Comparison of ENCODE assay signal across 18 cellular contexts in genomic region chr1:54416435-54416834, GRCh38. TPM values are rescaled to one million over a fixed set of nuclear protein-coding genes. Genes with fewer than 3 reads are reported as not detected.
DNase-seq lines count a peak whose midpoint lies in the region; ATAC-seq, FAIRE-seq and TF ChIP-seq lines count a peak whose summit lies in the region.
"Had no signal": no experiment of that assay in that cellular context is flagged by ENCODE, and none has a peak within 500 bp of the region (broad histone marks: within the 10 kb centered on the region; RNA-seq: fewer than 3 reads in every experiment).

No MANE protein-coding gene starts in this region.

- in situ Hi-C loops in K562 (cut with MboI), result no loop called here
- in situ Hi-C loops in HepG2 (cut with HindIII; ENCODE audit: extremely low pct_ligation_motif_present, low pct_unique_long_range_greater_than_20kb), result no loop called here
- in situ Hi-C loops in transverse colon (cut with MboI; ENCODE audit: low pct_ligation_motif_present in 1 of 4, low pct_unique_long_range_greater_than_20kb in 1 of 4, low sequenced_read_pairs in 3 of 4), result loop anchor here in 1 of 4 donors (10.0 kb wide), 1 partner anchor 68 kb away; no protein-coding TSS in a partner anchor

- FAIRE-seq in K562 (lab: Jason Lieb, UNC), result no peak
- no peak for FAIRE-seq in HepG2 (lab: Jason Lieb, UNC)
- FAIRE-seq: A204.1, D721Med, GM19239 had no signal

- WGBS in K562 (ENCODE audit: insufficient coverage, low coverage, missing lambda C conversion rate), result 49% methylated on average over 8 of the region's 8 CpGs
- WGBS in HepG2 (ENCODE audit: low lambda C conversion rate), result 37% methylated on average over 8 of the region's 8 CpGs
- 70 to 77% methylated on average over 7 to 8 of the region's 8 CpGs for WGBS in transverse colon (ENCODE audit: low coverage in 1 of 2), 2 donors

- H3K27me3 ChIP-seq in BLaER1 treated with 17β-estradiol and CSF1 and Interleukin-3, amounts not matched to agents 10 nM and 100 nM, result no peaks in the 10 kb centered on the region
- H3K27me3 ChIP-seq in K562 (ENCODE audit: control insufficient read depth in 2 of 2, insufficient read depth in 2 of 2, low read length in 2 of 2), result no peaks in the 10 kb centered on the region
- H3K27me3 ChIP-seq in HepG2 (ENCODE audit: control insufficient read depth in 1 of 2, insufficient read depth in 2 of 2, low read length in 2 of 2), result peaks cover 3 to 38% of the 10 kb centered on the region in 2 experiments; a peak in 3 of 5 replicates
- H3K27me3 ChIP-seq in transverse colon, result no peaks in the 10 kb centered on the region
- H3K27me3 ChIP-seq: BLaER1, MG63 had no signal

- CTCF ChIA-PET in K562 (lab: Yijun Ruan, JAX; ENCODE audit: low intra/inter-chr PET ratio), result no interaction called here
- CTCF ChIA-PET in HepG2 (lab: Yijun Ruan, JAX; ENCODE audit: low intra/inter-chr PET ratio, low total read pairs), result no interaction called here

- H4K20me1 ChIP-seq in BLaER1 treated with 17β-estradiol and CSF1 and Interleukin-3, amounts not matched to agents 10 nM and 100 nM, result no peaks in the 10 kb centered on the region
- H4K20me1 ChIP-seq in K562 (replicated peaks; ENCODE audit: control insufficient read depth, insufficient read depth, low read length), result no peaks in the 10 kb centered on the region
- no peaks in the 10 kb centered on the region for H4K20me1 ChIP-seq in HepG2 (ENCODE audit: insufficient read depth, low read length)
- H4K20me1 ChIP-seq: BLaER1 had no signal

- no peak for ATAC-seq in K562
- no peak for ATAC-seq in HepG2

- no peak for TF ChIP-seq POLR2A in K562 (conservative IDR thresholded peaks at IDR 0.05)
- TF ChIP-seq POLR2A in HepG2 (IDR thresholded peaks at IDR 0.05; ENCODE audit: insufficient read depth in 1 of 2, low read depth in 2 of 2, low read length in 2 of 2), result no peak
- TF ChIP-seq POLR2A in transverse colon (IDR thresholded peaks at IDR 0.05), result no peak

- intact Hi-C loops in K562 (cut with micrococcal nuclease), result no loop called here
- intact Hi-C loops in HepG2 (cut with micrococcal nuclease; ENCODE audit: unreplicated experiment), result no loop called here
- intact Hi-C loops in transverse colon (cut with DNase I; ENCODE audit: low total_unique reads), result no loop called here

- TF ChIP-seq EP300 in K562 (IDR thresholded peaks at IDR 0.05; ENCODE audit: low read length) (no peak), HepG2 (IDR thresholded peaks at IDR 0.05; ENCODE audit: low read depth in 2 of 2, low read length in 2 of 2) (no peak), HepG2 (CRISPR knock-in tag; IDR thresholded peaks at IDR 0.05; ENCODE audit: borderline replicate concordance) (no peak), transverse colon (IDR thresholded peaks at IDR 0.05; ENCODE audit: low read depth) (no peak)

- H3K4me1 ChIP-seq in BLaER1 treated with 17β-estradiol and CSF1 and Interleukin-3, amounts not matched to agents 10 nM and 100 nM, result peaks cover 23 to 68% (median 32%) of the 10 kb centered on the region in 10 experiments
- peaks cover 13 to 21% of the 10 kb centered on the region in 2 experiments for H3K4me1 ChIP-seq in K562 (replicated peaks in 1 of 2; ENCODE audit: control insufficient read depth in 2 of 2, insufficient read depth in 2 of 2, low read length in 2 of 2)
- peaks cover 16% of the 10 kb centered on the region for H3K4me1 ChIP-seq in HepG2 (ENCODE audit: insufficient read depth, low read length)
- peaks cover 0 to 25% (median 5%) of the 10 kb centered on the region in 4 donors for H3K4me1 ChIP-seq in transverse colon

- H3K79me2 ChIP-seq in K562 (ENCODE audit: control insufficient read depth, insufficient read depth, low read length), result no peaks in the 10 kb centered on the region
- H3K79me2 ChIP-seq in HepG2 (ENCODE audit: insufficient read depth, low read length), result no peaks in the 10 kb centered on the region

- H3K4me3 ChIP-seq in BLaER1 treated with 17β-estradiol and CSF1 and Interleukin-3, amounts not matched to agents 10 nM and 100 nM, result no peak overlapping the region
- H3K4me3 ChIP-seq in K562 (no peak overlapping the region), HepG2 (replicated peaks in 1 of 3; ENCODE audit: insufficient read depth in 1 of 3, low read depth in 2 of 3, low read length in 3 of 3) (no peak overlapping the region), transverse colon (no peak overlapping the region)
- H3K4me3 ChIP-seq: BLaER1, MG63 had no signal

- DNase-seq in K562 (ENCODE audit: extremely low read depth in 1 of 4, low spot score in 3 of 4) (no peak), HepG2 (ENCODE audit: low spot score) (no peak), transverse colon (peak; percentile 58), hepatic stellate cell (ENCODE audit: low spot score) (no peak), epidermal melanocyte (ENCODE audit: insufficient read length, low spot score) (no peak)
- DNase-seq in stimulated activated CD4-positive, alpha-beta T cell treated with anti-CD3 and anti-CD28 coated beads, Interleukin-1b, Interleukin-23, amount 100 ng/mL, for 48 hours, result no peak
- DNase-seq: CD4-positive, alpha-beta T cell; MG63; NCI-H2029; NCI-H2227 treated with DMSO at 0.1 percent for 48 hours; NCI-H510A; NCI-H69; SK-N-SH had no signal

- no TSS peak for BruUV-seq in K562 (replicated peaks; lab: Mats Ljungman, UMichigan)
- BruUV-seq in HepG2 (replicated peaks; lab: Mats Ljungman, UMichigan), result no TSS peak

- H3K9me1 ChIP-seq in K562 (ENCODE audit: control insufficient read depth, insufficient read depth, low read length), result no peaks in the 10 kb centered on the region

- H3K27ac ChIP-seq in BLaER1 treated with 17β-estradiol and CSF1 and Interleukin-3, amounts not matched to agents 10 nM and 100 nM, result peak overlapping the region in 5 of 11 experiments; percentile 58 to 81 (median 74); a peak in 8 of 22 replicates
- H3K27ac ChIP-seq in K562 (ENCODE audit: extremely low read depth, low read depth, low read length), result no peak overlapping the region
- H3K27ac ChIP-seq in HepG2 (ENCODE audit: extremely low read length, insufficient read depth, low read length), result no peak overlapping the region
- H3K27ac ChIP-seq in transverse colon, result no peak overlapping the region
- H3K27ac ChIP-seq: BLaER1 had no signal

- H2AFZ ChIP-seq in K562 (ENCODE audit: low read depth, low read length) (peak overlapping the region; percentile 61), HepG2 (ENCODE audit: low read length) (no peak overlapping the region)

- H3K4me2 ChIP-seq in BLaER1 treated with 17β-estradiol and CSF1 and Interleukin-3, amounts not matched to agents 10 nM and 100 nM, result peak overlapping the region in 7 of 11 experiments; percentile 18 to 84 (median 65); a peak in 11 of 22 replicates
- H3K4me2 ChIP-seq in K562 (ENCODE audit: insufficient read depth, low read length) (no peak overlapping the region), HepG2 (ENCODE audit: low read depth, low read length) (no peak overlapping the region)
- H3K4me2 ChIP-seq: SK-N-SH had no signal

- H3K9ac ChIP-seq in BLaER1 treated with 17β-estradiol and CSF1 and Interleukin-3, amounts not matched to agents 10 nM and 100 nM, result peak overlapping the region in 3 of 11 experiments; percentile 49 to 69 (median 68); a peak in 4 of 22 replicates
- H3K9ac ChIP-seq in K562 (ENCODE audit: insufficient read depth in 1 of 2, low read depth in 2 of 2, low read length in 2 of 2) (peak overlapping the region in 1 of 2 experiments; percentile 59; a peak in 2 of 4 replicates), HepG2 (ENCODE audit: insufficient read depth, low read depth, low read length) (no peak overlapping the region)
- H3K9ac ChIP-seq: BLaER1, SK-N-SH had no signal

- POLR2A ChIA-PET in K562 (lab: Yijun Ruan, JAX) (interaction anchor here (0.6 to 1.6 kb wide), 3 partner anchors 9 to 35 kb away, joined by 3 to 5 read pairs (median 3); no protein-coding TSS in a partner anchor), HepG2 (lab: Yijun Ruan, JAX) (no interaction called here)

- no peaks in the 10 kb centered on the region for H3K9me3 ChIP-seq in BLaER1 treated with 17β-estradiol and CSF1 and Interleukin-3, amounts not matched to agents 10 nM and 100 nM (replicated peaks in 1 of 11)
- H3K9me3 ChIP-seq in K562 (replicated peaks; ENCODE audit: control insufficient read depth, insufficient read depth, low read depth, low read length), result no peaks in the 10 kb centered on the region
- H3K9me3 ChIP-seq in HepG2 (ENCODE audit: low read length), result no peaks in the 10 kb centered on the region
- H3K9me3 ChIP-seq in transverse colon, result no peaks in the 10 kb centered on the region
- H3K9me3 ChIP-seq: BLaER1, MG63, SK-N-SH had no signal

- TF ChIP-seq RAD21 in K562 (CRISPR knock-in tag; conservative IDR thresholded peaks at IDR 0.05 in 1 of 2, IDR thresholded peaks at IDR 0.05 in 1 of 2), result no peak
- no peak for TF ChIP-seq RAD21 in HepG2 (CRISPR knock-in tag; IDR thresholded peaks at IDR 0.05)

- H3K36me3 ChIP-seq in BLaER1 treated with 17β-estradiol and CSF1 and Interleukin-3, amounts not matched to agents 10 nM and 100 nM, result no peaks in the 10 kb centered on the region
- H3K36me3 ChIP-seq in K562 (ENCODE audit: control insufficient read depth, insufficient read depth, low read length) (no peaks in the 10 kb centered on the region), HepG2 (replicated peaks in 1 of 2; ENCODE audit: control insufficient read depth in 1 of 2, insufficient read depth in 2 of 2, low read length in 2 of 2) (no peaks in the 10 kb centered on the region), transverse colon (no peaks in the 10 kb centered on the region)
- H3K36me3 ChIP-seq: BLaER1, MG63 had no signal

- TF ChIP-seq CTCF in K562 (IDR thresholded peaks at IDR 0.05 in 2 of 3, conservative IDR thresholded peaks at IDR 0.05 in 1 of 3; ENCODE audit: insufficient read depth in 2 of 3, low read depth in 1 of 3, low read length in 3 of 3) (no peak), HepG2 (CRISPR knock-in tag; IDR thresholded peaks at IDR 0.05) (no peak), transverse colon (IDR thresholded peaks at IDR 0.05) (no peak)

RNA-seq across cellular contexts. Expression of gene SSBP3, which starts 10.2 kb away (rescaled TPM):
- total RNA-seq in K562 (2011; cell fraction: chromatin; rRNA removed; ENCODE audit: low replicate concordance), result 55.7 and 82.4 TPM in 2 replicates
- total RNA-seq in K562 (2011; cell fraction: nucleolus; rRNA removed), result 34.6 and 49.5 TPM in 2 replicates
- 48.8 and 81.9 TPM in 2 replicates for total RNA-seq in K562 (2011; cell fraction: nucleoplasm; rRNA removed)
- total RNA-seq in K562 (2014; rRNA removed), result 23.8 and 36.9 TPM in 2 replicates
- 33.8 and 44.0 TPM in 2 replicates for total RNA-seq in K562 (2014; rRNA removed; fragmentation: Illumina TruSeq; extraction: Trizol)
- 39.8 and 45.1 TPM in 2 replicates for total RNA-seq in K562 (2015; rRNA removed; fragmentation: Illumina TruSeq; extraction: Trizol)
- total RNA-seq in K562 (2021), result 102 and 106 TPM in 2 replicates
- 17.6 and 43.9 TPM in 2 replicates for polyA plus RNA-seq in K562 (2011; rRNA removed)
- 18.4 and 40.7 TPM in 2 replicates for polyA plus RNA-seq in K562 (2011; cell fraction: cytosol; rRNA removed)
- polyA plus RNA-seq in K562 (2011; cell fraction: nucleus; rRNA removed), result 39.0 and 40.4 TPM in 2 replicates
- 79.9 and 107 TPM in 2 replicates for polyA plus RNA-seq in K562 (2012)
- 107 and 108 TPM in 2 replicates for polyA plus RNA-seq in K562 (2014; fragmentation: Illumina TruSeq; extraction: Trizol)
- 1 to 10 TPM; 8.7 TPM for polyA plus RNA-seq in K562 (2014; fragmentation: Nextera tagmentation; extraction: Ambion mirVana)
- polyA plus RNA-seq in K562 (2014; rRNA removed), result 51.4 and 68.8 TPM in 2 replicates
- polyA minus RNA-seq in K562 (2011; rRNA and poly(A)+ RNA removed), result 13.2 and 17.4 TPM in 2 replicates
- polyA minus RNA-seq in K562 (2011; cell fraction: cytosol; rRNA and poly(A)+ RNA removed), result 21.6 and 33.8 TPM in 2 replicates
- polyA minus RNA-seq in K562 (2011; cell fraction: nucleus; rRNA and poly(A)+ RNA removed), result 9.7 and 14.1 TPM in 2 replicates
- 7.5 and 8.5 TPM in 2 replicates for total RNA-seq in HepG2 (2016; rRNA removed; fragmentation: Illumina TruSeq; extraction: Trizol)
- total RNA-seq in HepG2 (2016; cell fraction: cytosol; rRNA removed; fragmentation: Illumina TruSeq; extraction: Trizol; ENCODE audit: low read depth), result 2.4 and 2.6 TPM in 2 replicates
- 5.0 and 9.0 TPM in 2 replicates for total RNA-seq in HepG2 (2016; cell fraction: insoluble cytoplasmic fraction; rRNA removed; fragmentation: Illumina TruSeq; extraction: Trizol)
- total RNA-seq in HepG2 (2016; cell fraction: membrane; rRNA removed; fragmentation: Illumina TruSeq; extraction: Trizol), result 6.8 and 7.0 TPM in 2 replicates
- 5.3 and 6.3 TPM in 2 replicates for total RNA-seq in HepG2 (2016; cell fraction: nucleus; rRNA removed; fragmentation: Illumina TruSeq; extraction: Trizol)
- polyA plus RNA-seq in HepG2 (2011; rRNA removed), result 17.6 and 19.0 TPM in 2 replicates
- polyA plus RNA-seq in HepG2 (2011; cell fraction: cytosol; rRNA removed), result 9.4 and 10.6 TPM in 2 replicates
- 24.9 and 30.2 TPM in 2 replicates for polyA plus RNA-seq in HepG2 (2011; cell fraction: nucleus; rRNA removed)
- 22.3 and 30.4 TPM in 2 replicates for polyA plus RNA-seq in HepG2 (2012)
- 6.1 and 8.0 TPM in 2 replicates for polyA plus RNA-seq in HepG2 (2016; cell fraction: cytosol; fragmentation: Illumina TruSeq; extraction: Trizol; ENCODE audit: low read depth)
- polyA plus RNA-seq in HepG2 (2016; cell fraction: insoluble cytoplasmic fraction; fragmentation: Illumina TruSeq; extraction: Trizol; ENCODE audit: low read depth), result 20.5 and 26.0 TPM in 2 replicates
- 15.7 and 18.4 TPM in 2 replicates for polyA plus RNA-seq in HepG2 (2016; cell fraction: membrane; fragmentation: Illumina TruSeq; extraction: Trizol; ENCODE audit: low read depth)
- 25.5 and 27.3 TPM in 2 replicates for polyA plus RNA-seq in HepG2 (2016; cell fraction: nucleus; fragmentation: Illumina TruSeq; extraction: Trizol; ENCODE audit: insufficient read depth, low read depth)
- polyA minus RNA-seq in HepG2 (2011; rRNA and poly(A)+ RNA removed; ENCODE audit: low replicate concordance), result 10.9 and 15.9 TPM in 2 replicates
- 6.2 and 9.2 TPM in 2 replicates for polyA minus RNA-seq in HepG2 (2011; cell fraction: cytosol; rRNA and poly(A)+ RNA removed)
- polyA minus RNA-seq in HepG2 (2011; cell fraction: nucleus; rRNA and poly(A)+ RNA removed), result 6.8 and 9.6 TPM in 2 replicates
- total RNA-seq in transverse colon, result 100 to 1,000 TPM in 1 of 4 donors, 10 to 100 TPM in 3; 28.7 to 162 (median 37.0) TPM

Comparison
In these comparisons a context has a peak if more than half of its experiments do, and no peak if none do; other contexts are left out.
1. H3K4me2 ChIP-seq: peak in BLaER1 treated with 17β-estradiol and CSF1 and Interleukin-3, amounts not matched to agents 10 nM and 100 nM (7 of 11); none in K562 (single experiment) and HepG2 (single experiment).